Comparison of ENCODE assay signal across 1 cellular context in genomic region chr14:73325063-73325462, GRCh38.
TF ChIP-seq lines count a peak whose summit lies in the region.

No MANE protein-coding gene starts in this region.

TF ChIP-seq in WTC11, 78 proteins besides CTCF, POLR2A, EP300 and RAD21 (continued from another document):
- no peak for TF ChIP-seq ZNF425 (CRISPR knock-in tag; conservative IDR thresholded peaks at IDR 0.05)
- TF ChIP-seq ZNF121 (CRISPR knock-in tag; IDR thresholded peaks at IDR 0.05): peak; percentile 56; the same call in 1 of the 2 replicates
